2 cellular contexts compared by ENCODE assay signal in the genomic region with DNA sequence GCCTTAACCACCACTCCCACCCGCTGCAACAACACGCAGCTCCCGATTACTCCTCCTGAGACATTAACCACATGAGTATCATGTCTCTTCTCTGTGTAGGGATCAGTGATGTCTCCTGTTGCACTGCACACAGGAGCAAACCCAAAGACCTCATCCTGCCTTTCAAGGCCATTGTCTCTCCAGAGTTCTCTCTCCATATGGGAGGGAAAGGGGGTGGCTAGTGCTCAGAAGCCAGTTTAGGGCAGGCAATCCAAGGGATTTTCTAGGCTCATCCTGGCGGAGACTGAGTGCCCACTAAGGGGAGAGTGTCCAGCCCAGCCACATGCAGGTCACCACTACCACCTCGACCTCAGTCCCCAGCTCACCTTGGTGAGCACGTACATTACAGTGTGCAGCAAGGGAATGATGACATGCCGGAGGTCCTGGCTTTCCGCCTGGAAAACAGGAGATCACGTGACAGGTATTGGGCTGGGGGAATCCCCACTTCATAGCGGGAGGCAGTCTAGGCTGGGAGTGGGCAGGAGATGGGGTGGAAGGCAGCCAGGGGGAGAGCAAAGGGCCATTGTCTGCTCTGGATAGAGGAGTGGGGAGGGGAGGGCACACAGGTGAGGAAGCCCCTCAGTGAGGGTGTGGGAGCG.
TF ChIP-seq lines count a peak whose summit lies in the region.

No MANE protein-coding gene starts in this region.

TF ChIP-seq in A549, 52 proteins besides CTCF, POLR2A, EP300 and RAD21:
- no peak for TF ChIP-seq NFE2L2 (conservative IDR thresholded peaks at IDR 0.05; ENCODE audit: low read length)
- TF ChIP-seq NR3C1 (IDR thresholded peaks at IDR 0.05): no peak
- TF ChIP-seq HMGXB4 (CRISPR knock-in tag; IDR thresholded peaks at IDR 0.05; ENCODE audit: borderline replicate concordance): no peak
- TF ChIP-seq MYC (IDR thresholded peaks at IDR 0.05; ENCODE audit: borderline replicate concordance, low read length): no peak
- TF ChIP-seq, protein P1, sequence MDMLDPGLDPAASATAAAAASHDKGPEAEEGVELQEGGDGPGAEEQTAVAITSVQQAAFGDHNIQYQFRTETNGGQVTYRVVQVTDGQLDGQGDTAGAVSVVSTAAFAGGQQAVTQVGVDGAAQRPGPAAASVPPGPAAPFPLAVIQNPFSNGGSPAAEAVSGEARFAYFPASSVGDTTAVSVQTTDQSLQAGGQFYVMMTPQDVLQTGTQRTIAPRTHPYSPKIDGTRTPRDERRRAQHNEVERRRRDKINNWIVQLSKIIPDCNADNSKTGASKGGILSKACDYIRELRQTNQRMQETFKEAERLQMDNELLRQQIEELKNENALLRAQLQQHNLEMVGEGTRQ (IDR thresholded peaks at IDR 0.05): peak; percentile 72
- TF ChIP-seq MAFK (IDR thresholded peaks at IDR 0.05; ENCODE audit: partially characterized antibody): no peak

TF ChIP-seq in IMR-90, 13 proteins besides CTCF, POLR2A, EP300 and RAD21:
- TF ChIP-seq RFX5 (IDR thresholded peaks at IDR 0.05; ENCODE audit: low read depth, low read length): no peak
- TF ChIP-seq, protein P1 (IDR thresholded peaks at IDR 0.05; ENCODE audit: low read depth, low read length): no peak
